11 cellular contexts compared by ENCODE assay signal in genomic region chr13:110397445-110397844, GRCh38.
DNase-seq lines count a peak whose midpoint lies in the region; ATAC-seq and TF ChIP-seq lines count a peak whose summit lies in the region.
"Had no signal": no experiment of that assay in that cellular context is flagged by ENCODE, and none has a peak within 500 bp of the region (broad histone marks: within the 10 kb centered on the region; RNA-seq: fewer than 3 reads in every experiment).

No MANE protein-coding gene starts in this region.

- POLR2A ChIA-PET in RWPE1 (lab: Yijun Ruan, JAX; ENCODE audit: low non-redundant PET): no interaction called here

- ATAC-seq in GM19023 (IDR thresholded peaks at IDR 0.05; ENCODE audit: unreplicated experiment): no peak
- ATAC-seq: activated CD8-positive, alpha-beta T cell treated with anti-CD3 and anti-CD28 coated beads for 36 hours; naive thymus-derived CD4-positive, alpha-beta T cell had no signal

- peaks cover 64 to 94% (median 93%) of the 10 kb centered on the region in 4 donors for H3K4me1 ChIP-seq in esophagus muscularis mucosa
- peaks cover 73% of the 10 kb centered on the region for H3K4me1 ChIP-seq in muscle layer of colon (ENCODE audit: insufficient read depth, low read length)
- H3K4me1 ChIP-seq in tibial nerve: peaks cover 0 to 98% (median 34%) of the 10 kb centered on the region in 4 donors

- intact Hi-C loops in esophagus muscularis mucosa (cut with DNase I): loop anchor here (5.0 kb wide), 1 partner anchor 50 kb away; no protein-coding TSS in a partner anchor

- H3K27ac ChIP-seq in RWPE1 (peak overlapping the region; percentile 78), esophagus muscularis mucosa (replicated peaks in 1 of 4) (peak overlapping the region; percentile 87 to 95 (median 91)), muscle layer of colon (ENCODE audit: low read depth, low read length) (peak overlapping the region; percentile 89), tibial nerve (peak overlapping the region; percentile 75 to 95 (median 84))

- TF ChIP-seq POLR2A in esophagus muscularis mucosa (IDR thresholded peaks at IDR 0.05; ENCODE audit: low read depth) (no peak), tibial nerve (IDR thresholded peaks at IDR 0.05) (no peak)

- WGBS in esophagus muscularis mucosa: 20% methylated on average over 9 of the region's 9 CpGs
- 10 to 21% methylated on average over 9 of the region's 9 CpGs for WGBS in tibial nerve, 2 donors

- peak overlapping the region; percentile 51 for H3K9ac ChIP-seq in muscle layer of colon (ENCODE audit: low read length)

- H3K36me3 ChIP-seq in esophagus muscularis mucosa (no peaks in the 10 kb centered on the region), muscle layer of colon (ENCODE audit: insufficient read depth, low read length) (peaks cover 4% of the 10 kb centered on the region), tibial nerve (no peaks in the 10 kb centered on the region)

- no peaks in the 10 kb centered on the region for H3K27me3 ChIP-seq in esophagus muscularis mucosa
- H3K27me3 ChIP-seq in muscle layer of colon (ENCODE audit: control insufficient read depth in 1 of 2, insufficient read depth in 2 of 2, low read length in 2 of 2): no peaks in the 10 kb centered on the region
- H3K27me3 ChIP-seq in tibial nerve: no peaks in the 10 kb centered on the region

- TF ChIP-seq EP300 in esophagus muscularis mucosa (IDR thresholded peaks at IDR 0.05) (no peak), tibial nerve (IDR thresholded peaks at IDR 0.05) (peak; percentile 8 to 85)

- H3K4me3 ChIP-seq in esophagus muscularis mucosa (peak overlapping the region; percentile 30 to 44 (median 34)), muscle layer of colon (ENCODE audit: low read depth in 1 of 2, low read length in 2 of 2) (peak overlapping the region in 1 of 2 donors; percentile 44), tibial nerve (peak overlapping the region; percentile 7 to 42 (median 18))

- H3K9me3 ChIP-seq in esophagus muscularis mucosa (no peaks in the 10 kb centered on the region), muscle layer of colon (ENCODE audit: low read length) (no peaks in the 10 kb centered on the region), tibial nerve (no peaks in the 10 kb centered on the region)

- TF ChIP-seq CTCF in RWPE1 (conservative IDR thresholded peaks at IDR 0.05; ENCODE audit: low read depth): no peak
- TF ChIP-seq CTCF in esophagus muscularis mucosa (IDR thresholded peaks at IDR 0.05): no peak
- TF ChIP-seq CTCF in tibial nerve (IDR thresholded peaks at IDR 0.05): no peak

- no peak for DNase-seq in RWPE1 (ENCODE audit: low spot score)
- DNase-seq in esophagus muscularis mucosa (ENCODE audit: extremely low spot score): no peak
- peak in 1 of 2 donors; percentile 75 for DNase-seq in tibial nerve (ENCODE audit: low spot score in 2 of 2)
- DNase-seq in HPDE6-E6E7 (ENCODE audit: extremely low spot score): no peak
- DNase-seq in iPS-NIHi7 (ENCODE audit: extremely low spot score): no peak
- DNase-seq in activated naive CD4-positive, alpha-beta T cell treated with Interleukin-2 at 50 U/mL for 16 hours: no peak
- DNase-seq: activated CD8-positive, alpha-beta T cell treated with anti-CD3 and anti-CD28 coated beads for 36 hours; H7; naive thymus-derived CD4-positive, alpha-beta T cell had no signal

- CTCF ChIA-PET in RWPE1 (lab: Yijun Ruan, JAX): no interaction called here
